In the genomic region with DNA sequence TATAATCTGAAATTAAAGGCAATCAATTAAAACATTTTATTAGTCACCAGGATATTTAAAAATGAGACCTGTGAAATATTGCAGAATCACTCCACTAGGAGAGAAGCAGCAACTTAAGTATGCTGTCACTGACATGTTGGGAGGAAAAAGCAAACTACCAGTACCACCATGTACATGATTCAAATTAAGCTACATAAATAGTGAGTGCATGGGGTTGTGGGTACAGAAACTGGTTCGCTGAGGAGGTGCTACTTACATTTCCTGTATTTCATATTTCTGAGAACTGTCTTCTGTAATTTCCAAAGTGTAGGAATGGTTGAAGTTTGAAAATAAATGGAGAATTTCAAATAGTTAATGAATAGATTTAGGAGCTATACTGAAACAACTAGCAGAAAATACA, we compare ENCODE assay signal across 9 cellular contexts. TPM values are rescaled to one million over a fixed set of nuclear protein-coding genes. Genes with fewer than 3 reads are reported as not detected.
DNase-seq lines count a peak whose midpoint lies in the region; ATAC-seq, FAIRE-seq and TF ChIP-seq lines count a peak whose summit lies in the region.
"Had no signal": no experiment of that assay in that cellular context is flagged by ENCODE, and none has a peak within 500 bp of the region (broad histone marks: within the 10 kb centered on the region; RNA-seq: fewer than 3 reads in every experiment).

No MANE protein-coding gene starts in this region.

- no peak for ATAC-seq in CD4-positive, CD25-positive, alpha-beta regulatory T cell (ENCODE audit: low read depth in 2 of 2)
- ATAC-seq in HCT116 (no peak), K562 (peak; percentile 4; the same call in 2 of the 3 replicates), HG02642 (IDR thresholded peaks at IDR 0.05; ENCODE audit: poor library complexity, unreplicated experiment) (no peak)

- H3K4me3 Mint-ChIP-seq in CD4-positive, CD25-positive, alpha-beta regulatory T cell: peak overlapping the region; percentile 96 to 99 (median 98)
- peak overlapping the region; percentile 89 to 92 (median 90) for H3K4me3 Mint-ChIP-seq in nephron

- H3K79me2 ChIP-seq in HCT116 (ENCODE audit: insufficient read depth, low read length): peaks cover 25% of the 10 kb centered on the region
- H3K79me2 ChIP-seq in K562 (ENCODE audit: control insufficient read depth, insufficient read depth, low read length): peaks cover 46% of the 10 kb centered on the region; the same call in 2 of the 3 replicates

- H3K27ac Mint-ChIP-seq in CD4-positive, CD25-positive, alpha-beta regulatory T cell: peak overlapping the region; percentile 96 to 99 (median 97)
- peak overlapping the region in 2 of 3 experiments; percentile 76 to 91 for H3K27ac Mint-ChIP-seq in nephron

- BruUV-seq in HCT116 (replicated peaks; lab: Mats Ljungman, UMichigan): no TSS peak
- no TSS peak for BruUV-seq in K562 (replicated peaks; lab: Mats Ljungman, UMichigan)

- peak overlapping the region; percentile 98 for H3K4me3 ChIP-seq in CD4-positive, CD25-positive, alpha-beta regulatory T cell (ENCODE audit: low read depth, low read length)
- peak overlapping the region; percentile 71 to 77 for H3K4me3 ChIP-seq in HCT116 (replicated peaks in 1 of 2; ENCODE audit: low read depth in 1 of 2, low read length in 2 of 2)
- peak overlapping the region; percentile 88 for H3K4me3 ChIP-seq in K562

- no peaks in the 10 kb centered on the region for H3K27me3 Mint-ChIP-seq in CD4-positive, CD25-positive, alpha-beta regulatory T cell
- peaks cover 4% of the 10 kb centered on the region for H3K27me3 Mint-ChIP-seq in nephron (ENCODE audit: low read depth)

- DNase-seq in CD4-positive, CD25-positive, alpha-beta regulatory T cell: peak in 1 of 3 donors; percentile 63
- no peak for DNase-seq in HCT116 (ENCODE audit: low read depth, low spot score)
- peak in 1 of 4 experiments; percentile 64 for DNase-seq in K562 (ENCODE audit: extremely low read depth in 1 of 4, low spot score in 3 of 4)
- DNase-seq in midbrain (lab: John Stamatoyannopoulos, UW): no peak
- DNase-seq in globus pallidus (ENCODE audit: low spot score): no peak
- no peak for DNase-seq in iPS-NIHi11 (ENCODE audit: low spot score)
- DNase-seq: SIG-M5 had no signal

- no peak for FAIRE-seq in K562 (lab: Jason Lieb, UNC)

- H3K4me2 ChIP-seq in HCT116 (ENCODE audit: low read length) (peak overlapping the region; percentile 85), K562 (ENCODE audit: insufficient read depth, low read length) (peak overlapping the region; percentile 97)

- POLR2A ChIA-PET in HCT116 (lab: Charles Lee) (no interaction called here), K562 (lab: Yijun Ruan, JAX) (interaction anchor here (1.0 to 1.7 kb wide), 6 partner anchors 11 to 921 kb away, joined by 3 to 6 read pairs (median 4); no protein-coding TSS in a partner anchor)

- H3K9me1 ChIP-seq in K562 (ENCODE audit: control insufficient read depth, insufficient read depth, low read length): no peaks in the 10 kb centered on the region

- H3K9ac ChIP-seq in HCT116 (ENCODE audit: low read length): peak overlapping the region; percentile 91
- H3K9ac ChIP-seq in K562 (ENCODE audit: insufficient read depth in 1 of 2, low read depth in 2 of 2, low read length in 2 of 2): peak overlapping the region in 1 of 2 experiments; percentile 94; a peak in 2 of 4 replicates

- H3K36me3 Mint-ChIP-seq in CD4-positive, CD25-positive, alpha-beta regulatory T cell: no peaks in the 10 kb centered on the region
- H3K36me3 Mint-ChIP-seq in nephron (ENCODE audit: low read depth): no peaks in the 10 kb centered on the region

- H3K9me3 Mint-ChIP-seq in CD4-positive, CD25-positive, alpha-beta regulatory T cell: peaks cover 0 to 4% (median 0%) of the 10 kb centered on the region in 7 donors
- no peaks in the 10 kb centered on the region for H3K9me3 Mint-ChIP-seq in nephron

- intact Hi-C loops in HCT116 (cut with micrococcal nuclease) (no loop called here), K562 (cut with micrococcal nuclease) (loop anchor here (2.0 kb wide), 1 partner anchor 96 kb away; the partner anchor contains the start of gene GPD2)

- no peaks in the 10 kb centered on the region for H3K9me2 ChIP-seq in HCT116 (ENCODE audit: insufficient read depth)

- TF ChIP-seq POLR2A in HCT116 (IDR thresholded peaks at IDR 0.05; ENCODE audit: borderline replicate concordance, extremely low read depth, insufficient read depth, insufficient read length): no peak
- TF ChIP-seq POLR2A in K562 (conservative IDR thresholded peaks at IDR 0.05): no peak

- in situ Hi-C loops in K562 (cut with MboI): loop anchor here (25.0 kb wide), 1 partner anchor 872 kb away; no protein-coding TSS in a partner anchor

- H3K4me1 ChIP-seq in CD4-positive, CD25-positive, alpha-beta regulatory T cell (ENCODE audit: control insufficient read depth, insufficient read depth, low read length, poor library complexity, severe bottlenecking): peaks cover 40% of the 10 kb centered on the region
- peaks cover 72 to 88% of the 10 kb centered on the region in 2 experiments for H3K4me1 ChIP-seq in HCT116 (ENCODE audit: control insufficient read depth in 1 of 2, insufficient read depth in 2 of 2, low read length in 2 of 2)
- peaks cover 6 to 30% of the 10 kb centered on the region in 2 experiments; a peak in 4 of 5 replicates for H3K4me1 ChIP-seq in K562 (replicated peaks in 1 of 2; ENCODE audit: control insufficient read depth in 2 of 2, insufficient read depth in 2 of 2, low read length in 2 of 2)

- H3K27ac ChIP-seq in CD4-positive, CD25-positive, alpha-beta regulatory T cell (ENCODE audit: insufficient read depth, low read length, poor library complexity, severe bottlenecking): peak overlapping the region; percentile 100
- H3K27ac ChIP-seq in HCT116 (ENCODE audit: low read depth, low read length) (peak overlapping the region; percentile 99), K562 (ENCODE audit: extremely low read depth, low read depth, low read length) (peak overlapping the region; percentile 98)

- WGBS in K562 (ENCODE audit: insufficient coverage, low coverage, missing lambda C conversion rate): 8% methylated on average over 1 of the region's 1 CpG

- CTCF ChIA-PET in HCT116 (lab: Charles Lee) (interaction anchor here (1.2 kb wide), 1 partner anchor 230 kb away, joined by 3 read pairs; no protein-coding TSS in a partner anchor), K562 (lab: Yijun Ruan, JAX; ENCODE audit: low intra/inter-chr PET ratio) (no interaction called here)

- peaks cover 32 to 53% (median 47%) of the 10 kb centered on the region in 4 donors for H3K4me1 Mint-ChIP-seq in CD4-positive, CD25-positive, alpha-beta regulatory T cell
- H3K4me1 Mint-ChIP-seq in nephron: peaks cover 14% of the 10 kb centered on the region

- TF ChIP-seq RAD21 in HCT116 (IDR thresholded peaks at IDR 0.05; ENCODE audit: low read depth) (no peak), K562 (CRISPR knock-in tag; conservative IDR thresholded peaks at IDR 0.05 in 1 of 2, IDR thresholded peaks at IDR 0.05 in 1 of 2) (0 out of 4 replicates have a peak, but pooled peaks of 1 of the 2 experiments have one; percentile 5)

- no peak for TF ChIP-seq CTCF in HCT116 (IDR thresholded peaks at IDR 0.05 in 2 of 3, conservative IDR thresholded peaks at IDR 0.05 in 1 of 3; ENCODE audit: borderline replicate concordance in 1 of 3, insufficient read depth in 1 of 3, low read depth in 2 of 3, low read length in 2 of 3)
- TF ChIP-seq CTCF in K562 (IDR thresholded peaks at IDR 0.05 in 2 of 3, conservative IDR thresholded peaks at IDR 0.05 in 1 of 3; ENCODE audit: insufficient read depth in 2 of 3, low read depth in 1 of 3, low read length in 3 of 3): no peak
- TF ChIP-seq CTCF in nephron (IDR thresholded peaks at IDR 0.05; ENCODE audit: unreplicated experiment in 3 of 3): no peak

- H3K36me3 ChIP-seq in CD4-positive, CD25-positive, alpha-beta regulatory T cell (ENCODE audit: control insufficient read depth, insufficient read depth, low read length): no peaks in the 10 kb centered on the region
- H3K36me3 ChIP-seq in HCT116 (ENCODE audit: control insufficient read depth in 1 of 2, insufficient read depth in 2 of 2, low read length in 2 of 2): no peaks in the 10 kb centered on the region
- no peaks in the 10 kb centered on the region; the same call in 2 of the 3 replicates for H3K36me3 ChIP-seq in K562 (ENCODE audit: control insufficient read depth, insufficient read depth, low read length)

- H2AFZ ChIP-seq in HCT116 (ENCODE audit: low read depth, low read length, poor library complexity, severe bottlenecking) (no peak overlapping the region), K562 (ENCODE audit: low read depth, low read length) (peak overlapping the region; percentile 87)

- no peak for TF ChIP-seq EP300 in K562 (IDR thresholded peaks at IDR 0.05; ENCODE audit: low read length)

- no peaks in the 10 kb centered on the region for H3K27me3 ChIP-seq in CD4-positive, CD25-positive, alpha-beta regulatory T cell (ENCODE audit: control insufficient read depth, insufficient read depth, low read length)
- H3K27me3 ChIP-seq in HCT116 (ENCODE audit: insufficient read depth, low read length): no peaks in the 10 kb centered on the region
- no peaks in the 10 kb centered on the region for H3K27me3 ChIP-seq in K562 (ENCODE audit: control insufficient read depth in 2 of 2, insufficient read depth in 2 of 2, low read length in 2 of 2)

- H3K9me3 ChIP-seq in CD4-positive, CD25-positive, alpha-beta regulatory T cell (ENCODE audit: control insufficient read depth in 2 of 2, low read length in 2 of 2): no peaks in the 10 kb centered on the region
- H3K9me3 ChIP-seq in HCT116 (ENCODE audit: control insufficient read depth in 1 of 2, insufficient read depth in 1 of 2, low read depth in 1 of 2, low read length in 2 of 2) (no peaks in the 10 kb centered on the region), K562 (replicated peaks; ENCODE audit: control insufficient read depth, insufficient read depth, low read depth, low read length) (no peaks in the 10 kb centered on the region)

- RAD21 ChIA-PET in HCT116 (lab: Charles Lee; ENCODE audit: low non-redundant PET in 1 of 2, low total read pairs in 2 of 2, uncharacterized antibody in 2 of 2, unreplicated experiment in 2 of 2): interaction anchor here in 1 of 2 experiments (0.7 kb wide), 1 partner anchor 60 kb away, joined by 4 read pairs; no protein-coding TSS in a partner anchor

- H4K20me1 ChIP-seq in HCT116 (ENCODE audit: insufficient read depth): no peaks in the 10 kb centered on the region
- H4K20me1 ChIP-seq in K562 (replicated peaks; ENCODE audit: control insufficient read depth, insufficient read depth, low read length): no peaks in the 10 kb centered on the region

RNA-seq across cellular contexts. Expression of gene NR4A2, which starts 7.9 kb away (rescaled TPM):
- 398 TPM for total RNA-seq in CD4-positive, CD25-positive, alpha-beta regulatory T cell
- 10 to 100 TPM; 11.4 to 22.6 (median 13.4) TPM for polyA plus RNA-seq in CD4-positive, CD25-positive, alpha-beta regulatory T cell
- total RNA-seq in HCT116 (2021; ENCODE audit: unreplicated experiment) (17.9 TPM), K562 (2014; rRNA removed) (0.95 and 1.3 TPM in 2 replicates), K562 (2014; rRNA removed; fragmentation: Illumina TruSeq; extraction: Trizol) (1.3 and 1.4 TPM in 2 replicates), K562 (2015; rRNA removed; fragmentation: Illumina TruSeq; extraction: Trizol) (0.94 and 1.1 TPM in 2 replicates), K562 (2021) (5.1 and 5.6 TPM in 2 replicates)
- 27.2 and 107 TPM in 2 replicates for polyA plus RNA-seq in HCT116 (2012)
- total RNA-seq in K562 (2011; cell fraction: chromatin; rRNA removed; ENCODE audit: low replicate concordance): 5.8 and 8.4 TPM in 2 replicates
- total RNA-seq in K562 (2011; cell fraction: nucleolus; rRNA removed): 4.6 and 5.5 TPM in 2 replicates
- 5.2 and 5.6 TPM in 2 replicates for total RNA-seq in K562 (2011; cell fraction: nucleoplasm; rRNA removed)
- polyA plus RNA-seq in K562 (2011; rRNA removed) (1.3 and 2.1 TPM in 2 replicates), K562 (2014; fragmentation: Illumina TruSeq; extraction: Trizol) (3.9 and 4.6 TPM in 2 replicates), K562 (2014; fragmentation: Nextera tagmentation; extraction: Ambion mirVana) (1 to 10 TPM; 1.3 to 2.1 TPM), K562 (2014; rRNA removed) (2.5 and 3.2 TPM in 2 replicates)
- polyA plus RNA-seq in K562 (2011; cell fraction: cytosol; rRNA removed): 1.5 and 1.6 TPM in 2 replicates
- polyA plus RNA-seq in K562 (2011; cell fraction: nucleus; rRNA removed): 6.8 and 9.0 TPM in 2 replicates
- 2.3 and 2.9 TPM in 2 replicates for polyA plus RNA-seq in K562 (2012)
- polyA minus RNA-seq in K562 (2011; rRNA and poly(A)+ RNA removed): 0.88 and 1.8 TPM in 2 replicates
- polyA minus RNA-seq in K562 (2011; cell fraction: cytosol; rRNA and poly(A)+ RNA removed): 1.0 and 3.6 TPM in 2 replicates
- polyA minus RNA-seq in K562 (2011; cell fraction: nucleus; rRNA and poly(A)+ RNA removed): 4.2 and 5.6 TPM in 2 replicates

Comparison
In these comparisons a context has a peak if more than half of its experiments do, and no peak if none do; other contexts are left out.
1. RNA of gene NR4A2, which starts 7.9 kb away (total RNA-seq): 398 TPM in CD4-positive, CD25-positive, alpha-beta regulatory T cell (single experiment); 17.9 TPM in HCT116 (single experiment) and 0.94 to 8.4 TPM in K562; every median in the first group is over 10 times any median in the second.
2. Peak in every context shown above with its lines, with median percentiles within 50 percentile points of each other: H3K27ac ChIP-seq and H3K4me3 ChIP-seq.